Comparison of ENCODE assay signal across 20 cellular contexts in genomic region chrX:31649176-31649575, GRCh38.
DNase-seq lines count a peak whose midpoint lies in the region; ATAC-seq, FAIRE-seq and TF ChIP-seq lines count a peak whose summit lies in the region.
"Had no signal": no experiment of that assay in that cellular context is flagged by ENCODE, and none has a peak within 500 bp of the region (broad histone marks: within the 10 kb centered on the region; RNA-seq: fewer than 3 reads in every experiment).

No MANE protein-coding gene starts in this region.

- no peak overlapping the region for H3K4me2 ChIP-seq in astrocyte (ENCODE audit: low read length)
- H3K4me2 ChIP-seq: BLaER1, GM23338 had no signal

- no peak overlapping the region for H3K4me3 ChIP-seq in astrocyte (ENCODE audit: insufficient read depth, low read depth, low read length)
- H3K4me3 ChIP-seq: BLaER1, GM23338 had no signal

- no peaks in the 10 kb centered on the region for H3K27me3 ChIP-seq in astrocyte (ENCODE audit: insufficient read depth, low read length)

- H3K36me3 ChIP-seq in astrocyte (ENCODE audit: insufficient read depth, low read length), result no peaks in the 10 kb centered on the region
- H3K36me3 ChIP-seq: BLaER1 had no signal

- DNase-seq in NCI-H1417 (lab: John Stamatoyannopoulos, UW), result peak in 2 of 3 experiments; percentile 13 to 45
- no peak for DNase-seq in NCI-H1417 treated with DMSO at 0.1 percent for 48 hours (lab: John Stamatoyannopoulos, UW)
- DNase-seq in G401 (ENCODE audit: low spot score), result peak; percentile 78
- no peak for DNase-seq in astrocyte (ENCODE audit: low read depth)
- DNase-seq in cerebellum (ENCODE audit: low spot score), result peak; percentile 38
- DNase-seq in D721Med (ENCODE audit: insufficient read length, low spot score), result no peak
- DNase-seq in NCI-H1436 treated with DMSO at 0.1 percent for 48 hours (lab: John Stamatoyannopoulos, UW), result no peak
- DNase-seq: CD4-positive, CD25-positive, alpha-beta regulatory T cell; CD8-positive, alpha-beta T cell; DMS53; DMS79 treated with DMSO at 0.1 percent for 48 hours; H9 had no signal

- FAIRE-seq in astrocyte (lab: Jason Lieb, UNC), result peak; percentile 76
- no peak for FAIRE-seq in D721Med (lab: Jason Lieb, UNC)
- FAIRE-seq: GM12892 had no signal

- H3K36me3 Mint-ChIP-seq in astrocyte (ENCODE audit: low read depth, unreplicated experiment), result no peaks in the 10 kb centered on the region
- H3K36me3 Mint-ChIP-seq: CD4-positive, CD25-positive, alpha-beta regulatory T cell; CD8-positive, alpha-beta T cell had no signal

- H3K9me3 ChIP-seq in astrocyte (ENCODE audit: insufficient read depth, low read depth, low read length), result no peaks in the 10 kb centered on the region
- H3K9me3 ChIP-seq: BLaER1 had no signal

- no peak overlapping the region for H2AFZ ChIP-seq in astrocyte (ENCODE audit: low read depth, low read length)
- H2AFZ ChIP-seq: GM23338 had no signal

- H3K27ac ChIP-seq in astrocyte (ENCODE audit: low read depth, low read length), result no peak overlapping the region
- H3K27ac ChIP-seq: 22Rv1, BLaER1, C4-2B had no signal

- no peak for ATAC-seq in HG03139 (IDR thresholded peaks at IDR 0.05; ENCODE audit: unreplicated experiment)
- ATAC-seq: CD8-positive, alpha-beta T cell; GM23338; HCT116 had no signal

- in situ Hi-C loops in G401 (cut with HindIII; ENCODE audit: low sequenced_read_pairs), result no loop called here

- H3K4me1 ChIP-seq in astrocyte (ENCODE audit: insufficient read depth, low read length), result no peaks in the 10 kb centered on the region
- H3K4me1 ChIP-seq: BLaER1 had no signal

- H3K79me2 ChIP-seq in astrocyte (ENCODE audit: insufficient read depth, low read length), result no peaks in the 10 kb centered on the region

- no peak overlapping the region for H3K9ac ChIP-seq in astrocyte (ENCODE audit: low read length)
- H3K9ac ChIP-seq: BLaER1 had no signal

- H3K27ac Mint-ChIP-seq in astrocyte (ENCODE audit: unreplicated experiment), result no peak overlapping the region
- H3K27ac Mint-ChIP-seq: B cell; CD4-positive, CD25-positive, alpha-beta regulatory T cell; CD8-positive, alpha-beta T cell; GM23338; H9 had no signal

- TF ChIP-seq CTCF in astrocyte (IDR thresholded peaks at IDR 0.05; ENCODE audit: insufficient read depth, low read depth, low read length), result no peak
- no peak for TF ChIP-seq CTCF in D721Med (IDR thresholded peaks at IDR 0.05; ENCODE audit: insufficient read depth, missing control alignments)

- H3K4me3 Mint-ChIP-seq in astrocyte (ENCODE audit: unreplicated experiment), result no peak overlapping the region
- H3K4me3 Mint-ChIP-seq: B cell; CD4-positive, CD25-positive, alpha-beta regulatory T cell; CD8-positive, alpha-beta T cell; GM23338; H9 had no signal

- no peaks in the 10 kb centered on the region for H3K4me1 Mint-ChIP-seq in astrocyte (ENCODE audit: low read depth, unreplicated experiment)
- H3K4me1 Mint-ChIP-seq: B cell; CD4-positive, CD25-positive, alpha-beta regulatory T cell; GM23338; H9 had no signal

- no peaks in the 10 kb centered on the region for H4K20me1 ChIP-seq in astrocyte (ENCODE audit: insufficient read depth, low read length)
- H4K20me1 ChIP-seq: BLaER1 had no signal

- H3K9me3 Mint-ChIP-seq in astrocyte (ENCODE audit: unreplicated experiment), result peaks cover 2% of the 10 kb centered on the region
- H3K9me3 Mint-ChIP-seq: CD8-positive, alpha-beta T cell; GM23338 had no signal

- H3K27me3 Mint-ChIP-seq in astrocyte (ENCODE audit: low read depth, unreplicated experiment), result no peaks in the 10 kb centered on the region
- H3K27me3 Mint-ChIP-seq: B cell; CD4-positive, CD25-positive, alpha-beta regulatory T cell had no signal

Comparison
In these comparisons a context has a peak if more than half of its experiments do, and no peak if none do; other contexts are left out.
1. DNase-seq: peak in NCI-H1417 (2 of 3), G401 (single experiment) and cerebellum (single experiment); none in NCI-H1417 treated with DMSO at 0.1 percent for 48 hours (single experiment), astrocyte (single experiment), D721Med (single experiment) and NCI-H1436 treated with DMSO at 0.1 percent for 48 hours (single experiment).